In the genomic region with DNA sequence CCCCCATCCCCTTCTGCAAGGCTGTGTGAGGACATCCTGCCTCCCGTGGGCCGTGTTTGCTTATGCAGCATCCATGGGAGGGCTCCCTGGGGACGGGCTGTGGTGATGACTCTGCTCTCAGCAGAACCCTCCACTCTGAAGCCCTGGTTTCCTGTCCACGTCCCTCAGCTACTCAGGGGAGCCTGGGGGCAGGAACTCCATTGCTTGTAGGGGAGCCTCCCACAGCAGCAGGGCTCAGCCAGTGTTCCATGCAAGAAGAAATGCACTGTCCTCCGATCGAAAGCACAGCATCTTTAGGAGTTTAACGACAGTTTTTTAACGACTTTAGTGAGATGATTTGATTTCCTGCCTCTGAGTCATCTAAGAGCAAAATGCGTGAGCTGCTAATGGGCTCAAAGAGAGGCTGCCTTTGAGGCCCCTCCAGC, we compare ENCODE assay signal across 9 cellular contexts. TPM values are rescaled to one million over a fixed set of nuclear protein-coding genes. Genes with fewer than 3 reads are reported as not detected.
DNase-seq lines count a peak whose midpoint lies in the region; ATAC-seq and TF ChIP-seq lines count a peak whose summit lies in the region.
"Had no signal": no experiment of that assay in that cellular context is flagged by ENCODE, and none has a peak within 500 bp of the region (broad histone marks: within the 10 kb centered on the region; RNA-seq: fewer than 3 reads in every experiment).

No MANE protein-coding gene starts in this region.

- peak overlapping the region; percentile 40 to 44 for H3K27ac Mint-ChIP-seq in activated naive CD4-positive, alpha-beta T cell treated with anti-CD3 and anti-CD28 coated beads, Interleukin-2, amount 50 U/mL, for 72 hours
- H3K27ac Mint-ChIP-seq in activated naive CD8-positive, alpha-beta T cell treated with anti-CD3 and anti-CD28 coated beads, Interleukin-2, amount 10 ng/mL, durations not matched to agents 7 days and 5 days: peak overlapping the region; percentile 77
- no peak overlapping the region for H3K27ac Mint-ChIP-seq in stimulated activated naive CD8-positive, alpha-beta T cell treated with anti-CD3 and anti-CD28 coated beads, Interleukin-15, Interleukin-2, amounts not matched to agents 100 ng/mL and 50 ng/mL, for 24 hours

- no peaks in the 10 kb centered on the region for H3K27me3 Mint-ChIP-seq in activated naive CD8-positive, alpha-beta T cell treated with anti-CD3 and anti-CD28 coated beads, Interleukin-2, amount 10 ng/mL, durations not matched to agents 7 days and 5 days
- H3K27me3 Mint-ChIP-seq in stimulated activated naive CD8-positive, alpha-beta T cell treated with anti-CD3 and anti-CD28 coated beads, Interleukin-15, Interleukin-2, amounts not matched to agents 100 ng/mL and 50 ng/mL, for 24 hours: no peaks in the 10 kb centered on the region

- H3K36me3 Mint-ChIP-seq in activated naive CD4-positive, alpha-beta T cell treated with anti-CD3 and anti-CD28 coated beads, Interleukin-2, amount 50 U/mL, for 72 hours: peaks cover 10 to 15% of the 10 kb centered on the region in 2 donors
- H3K36me3 Mint-ChIP-seq in activated naive CD8-positive, alpha-beta T cell treated with anti-CD3 and anti-CD28 coated beads, Interleukin-2, amount 10 ng/mL, durations not matched to agents 7 days and 5 days: peaks cover 23% of the 10 kb centered on the region
- H3K36me3 Mint-ChIP-seq in stimulated activated naive CD8-positive, alpha-beta T cell treated with anti-CD3 and anti-CD28 coated beads, Interleukin-15, Interleukin-2, amounts not matched to agents 100 ng/mL and 50 ng/mL, for 24 hours (ENCODE audit: low read depth): peaks cover 44% of the 10 kb centered on the region

- no peaks in the 10 kb centered on the region for H3K9me3 Mint-ChIP-seq in activated naive CD4-positive, alpha-beta T cell treated with anti-CD3 and anti-CD28 coated beads, Interleukin-2, amount 50 U/mL, for 72 hours
- no peaks in the 10 kb centered on the region for H3K9me3 Mint-ChIP-seq in activated naive CD8-positive, alpha-beta T cell treated with anti-CD3 and anti-CD28 coated beads, Interleukin-2, amount 10 ng/mL, durations not matched to agents 7 days and 5 days
- no peaks in the 10 kb centered on the region for H3K9me3 Mint-ChIP-seq in stimulated activated naive CD8-positive, alpha-beta T cell treated with anti-CD3 and anti-CD28 coated beads, Interleukin-15, Interleukin-2, amounts not matched to agents 100 ng/mL and 50 ng/mL, for 24 hours

- intact Hi-C loops in prostate gland (cut with DNase I): no loop called here

- H3K9me3 ChIP-seq in prostate gland: no peaks in the 10 kb centered on the region

- peak; percentile 62 to 82 for ATAC-seq in activated naive CD4-positive, alpha-beta T cell treated with anti-CD3 and anti-CD28 coated beads, Interleukin-2, amount 50 U/mL, for 72 hours
- ATAC-seq in HG03196 (IDR thresholded peaks at IDR 0.05; ENCODE audit: unreplicated experiment): peak; percentile 73
- peak; percentile 70 for ATAC-seq in activated naive CD8-positive, alpha-beta T cell treated with anti-CD3 and anti-CD28 coated beads, Interleukin-2, amount 10 ng/mL, durations not matched to agents 7 days and 5 days (ENCODE audit: low read depth)

- POLR2A ChIA-PET in activated naive CD8-positive, alpha-beta T cell treated with anti-CD3 and anti-CD28 coated beads, Interleukin-2, amount 10 ng/mL, durations not matched to agents 7 days and 5 days (lab: Charles Lee): interaction anchor here (2.4 kb wide), 1 partner anchor 10 kb away, joined by 19 read pairs; no protein-coding TSS in a partner anchor

- no peak for DNase-seq in activated naive CD4-positive, alpha-beta T cell treated with anti-CD3 and anti-CD28 coated beads, Interleukin-2, amount 50 U/mL, for 72 hours (ENCODE audit: low spot score in 2 of 2)
- DNase-seq in activated naive CD4-positive, alpha-beta T cell treated with Interleukin-2 at 50 U/mL for 16 hours: no peak
- peak; percentile 48 for DNase-seq in activated naive CD8-positive, alpha-beta T cell treated with anti-CD3 and anti-CD28 coated beads, Interleukin-2, amount 10 ng/mL, durations not matched to agents 7 days and 5 days
- DNase-seq in DMS79 treated with DMSO at 0.1 percent for 48 hours (lab: John Stamatoyannopoulos, UW): no peak
- DNase-seq in prostate gland (ENCODE audit: low spot score): no peak
- no peak for DNase-seq in NCI-H2029 (lab: John Stamatoyannopoulos, UW)
- DNase-seq: cortex of kidney had no signal

- no peaks in the 10 kb centered on the region for H3K4me1 ChIP-seq in prostate gland (replicated peaks)

- no peak for TF ChIP-seq POLR2A in prostate gland (IDR thresholded peaks at IDR 0.05)

- H3K4me1 Mint-ChIP-seq in activated naive CD8-positive, alpha-beta T cell treated with anti-CD3 and anti-CD28 coated beads, Interleukin-2, amount 10 ng/mL, durations not matched to agents 7 days and 5 days: peaks cover 48% of the 10 kb centered on the region
- peaks cover 50% of the 10 kb centered on the region for H3K4me1 Mint-ChIP-seq in stimulated activated naive CD8-positive, alpha-beta T cell treated with anti-CD3 and anti-CD28 coated beads, Interleukin-15, Interleukin-2, amounts not matched to agents 100 ng/mL and 50 ng/mL, for 24 hours (ENCODE audit: low read depth)

- no peaks in the 10 kb centered on the region for H3K36me3 ChIP-seq in prostate gland

- no peak overlapping the region for H3K4me3 ChIP-seq in prostate gland

- H3K27me3 ChIP-seq in prostate gland (replicated peaks; ENCODE audit: insufficient read depth): peaks cover 5% of the 10 kb centered on the region

- no peak overlapping the region for H3K27ac ChIP-seq in prostate gland

- WGBS in prostate gland: 29% methylated on average over 9 of the region's 9 CpGs

- TF ChIP-seq CTCF in prostate gland (IDR thresholded peaks at IDR 0.05): no peak

- peak overlapping the region; percentile 37 for H3K4me3 Mint-ChIP-seq in activated naive CD8-positive, alpha-beta T cell treated with anti-CD3 and anti-CD28 coated beads, Interleukin-2, amount 10 ng/mL, durations not matched to agents 7 days and 5 days
- peak overlapping the region; percentile 39 for H3K4me3 Mint-ChIP-seq in stimulated activated naive CD8-positive, alpha-beta T cell treated with anti-CD3 and anti-CD28 coated beads, Interleukin-15, Interleukin-2, amounts not matched to agents 100 ng/mL and 50 ng/mL, for 24 hours

RNA-seq across cellular contexts. Expression of gene KCNAB2, which starts 8.3 kb away (rescaled TPM):
- total RNA-seq in activated naive CD4-positive, alpha-beta T cell treated with anti-CD3 and anti-CD28 coated beads, Interleukin-2, amount 50 U/mL, for 72 hours: 100 to 1,000 TPM; 214 to 334 TPM
- 100 to 1,000 TPM; 290 to 307 TPM for total RNA-seq in activated naive CD8-positive, alpha-beta T cell treated with anti-CD3 and anti-CD28 coated beads, Interleukin-2, amount 10 ng/mL, durations not matched to agents 7 days and 5 days
- total RNA-seq in prostate gland: 1 to 10 TPM; 2.0 to 5.5 TPM

RNA-seq across cellular contexts. Expression of gene NPHP4, which starts 45.1 kb away (rescaled TPM):
- 10 to 100 TPM in 1 of 2 donors, 1 to 10 TPM in 1; 10.0 to 22.5 TPM for total RNA-seq in activated naive CD4-positive, alpha-beta T cell treated with anti-CD3 and anti-CD28 coated beads, Interleukin-2, amount 50 U/mL, for 72 hours
- 10 to 100 TPM; 16.4 to 17.5 TPM for total RNA-seq in activated naive CD8-positive, alpha-beta T cell treated with anti-CD3 and anti-CD28 coated beads, Interleukin-2, amount 10 ng/mL, durations not matched to agents 7 days and 5 days
- 10 to 100 TPM; 11.4 to 32.2 TPM for total RNA-seq in prostate gland

Comparison
In these comparisons a context has a peak if more than half of its experiments do, and no peak if none do; other contexts are left out.
1. RNA of gene KCNAB2, which starts 8.3 kb away (total RNA-seq): 214 to 334 TPM in activated naive CD4-positive, alpha-beta T cell treated with anti-CD3 and anti-CD28 coated beads, Interleukin-2, amount 50 U/mL, for 72 hours and 290 to 307 TPM in activated naive CD8-positive, alpha-beta T cell treated with anti-CD3 and anti-CD28 coated beads, Interleukin-2, amount 10 ng/mL, durations not matched to agents 7 days and 5 days; 2.0 to 5.5 TPM in prostate gland; every median in the first group is over 10 times any median in the second.
2. Peak in every context shown above with its lines, with median percentiles within 50 percentile points of each other: ATAC-seq.